22 cellular contexts compared by ENCODE assay signal in genomic region chr6:77172578-77172977, GRCh38.
DNase-seq lines count a peak whose midpoint lies in the region; ATAC-seq, FAIRE-seq and TF ChIP-seq lines count a peak whose summit lies in the region.
"Had no signal": no experiment of that assay in that cellular context is flagged by ENCODE, and none has a peak within 500 bp of the region (broad histone marks: within the 10 kb centered on the region; RNA-seq: fewer than 3 reads in every experiment).

No MANE protein-coding gene starts in this region.

- TF ChIP-seq CTCF in WTC11 (IDR thresholded peaks at IDR 0.05): no peak
- TF ChIP-seq CTCF in kidney (IDR thresholded peaks at IDR 0.05; ENCODE audit: borderline replicate concordance, extremely low read depth, insufficient read depth): no peak

- H3K27ac ChIP-seq in kidney (ENCODE audit: low read depth in 2 of 2, low read length in 2 of 2): no peak overlapping the region

- no peak overlapping the region for H3K9ac ChIP-seq in kidney (ENCODE audit: low read length in 2 of 2)

- H3K9me3 ChIP-seq in kidney (ENCODE audit: control insufficient read depth in 1 of 2, low read length in 2 of 2): no peaks in the 10 kb centered on the region
- H3K9me3 ChIP-seq: BE2C had no signal

- intact Hi-C loops in kidney (cut with DNase I): no loop called here
- intact Hi-C loops in posterior vena cava (cut with DNase I): no loop called here

- no peak overlapping the region for H3K27ac Mint-ChIP-seq in WTC11
- H3K27ac Mint-ChIP-seq in activated CD8-positive, alpha-beta T cell treated with anti-CD3 and anti-CD28 coated beads, Interleukin-2, amount 10 ng/mL, durations not matched to agents 7 days and 5 days: no peak overlapping the region
- H3K27ac Mint-ChIP-seq: CD4-positive, CD25-positive, alpha-beta regulatory T cell; CD8-positive, alpha-beta memory T cell had no signal

- no peaks in the 10 kb centered on the region for H3K36me3 Mint-ChIP-seq in WTC11
- H3K36me3 Mint-ChIP-seq in activated CD8-positive, alpha-beta T cell treated with anti-CD3 and anti-CD28 coated beads, Interleukin-2, amount 10 ng/mL, durations not matched to agents 7 days and 5 days (ENCODE audit: low read depth): peaks cover 2% of the 10 kb centered on the region
- H3K36me3 Mint-ChIP-seq: CD4-positive, CD25-positive, alpha-beta regulatory T cell; CD8-positive, alpha-beta memory T cell had no signal

- ATAC-seq in WTC11: peak; percentile 50
- no peak for ATAC-seq in activated CD8-positive, alpha-beta T cell treated with anti-CD3 and anti-CD28 coated beads, Interleukin-2, amount 10 ng/mL, durations not matched to agents 7 days and 5 days
- no peak for ATAC-seq in HG03378 (IDR thresholded peaks at IDR 0.05; ENCODE audit: unreplicated experiment)
- ATAC-seq: GM12878 had no signal

- H3K4me3 Mint-ChIP-seq in WTC11: no peak overlapping the region
- H3K4me3 Mint-ChIP-seq in activated CD8-positive, alpha-beta T cell treated with anti-CD3 and anti-CD28 coated beads, Interleukin-2, amount 10 ng/mL, durations not matched to agents 7 days and 5 days: no peak overlapping the region
- H3K4me3 Mint-ChIP-seq: CD4-positive, CD25-positive, alpha-beta regulatory T cell; CD8-positive, alpha-beta memory T cell had no signal

- no peak for FAIRE-seq in kidney (lab: Jason Lieb, UNC)
- FAIRE-seq: A204.1, GM12878, GM19239, HTR-8/SVneo had no signal

- DNase-seq in WTC11 (ENCODE audit: low spot score) (no peak), kidney (peak; percentile 33), posterior vena cava (ENCODE audit: low spot score) (peak; percentile 64), NCI-H2196 treated with DMSO at 0.1 percent for 48 hours (lab: John Stamatoyannopoulos, UW; ENCODE audit: unreplicated experiment) (no peak)
- no peak for DNase-seq in activated CD8-positive, alpha-beta T cell treated with anti-CD3 and anti-CD28 coated beads, Interleukin-2, amount 10 ng/mL, durations not matched to agents 7 days and 5 days
- DNase-seq: ACHN; BE2C; C1 segment of cervical spinal cord; CD4-positive, CD25-positive, alpha-beta regulatory T cell; COR-L47; DMS 273 treated with DMSO at 0.1 percent for 48 hours; DMS53; DND-41; EL; HCEC 1CT; IMR-90 had no signal

- H3K9me3 Mint-ChIP-seq in WTC11: peaks cover under 1% of the 10 kb centered on the region; the same call in 1 of the 2 replicates
- H3K9me3 Mint-ChIP-seq in activated CD8-positive, alpha-beta T cell treated with anti-CD3 and anti-CD28 coated beads, Interleukin-2, amount 10 ng/mL, durations not matched to agents 7 days and 5 days (ENCODE audit: insufficient read depth): peaks cover 24% of the 10 kb centered on the region

- H3K4me1 Mint-ChIP-seq in WTC11: 0 out of 2 replicates have a peak, but pooled peaks cover 2% of the 10 kb centered on the region
- H3K4me1 Mint-ChIP-seq in activated CD8-positive, alpha-beta T cell treated with anti-CD3 and anti-CD28 coated beads, Interleukin-2, amount 10 ng/mL, durations not matched to agents 7 days and 5 days (ENCODE audit: low read depth): no peaks in the 10 kb centered on the region
- H3K4me1 Mint-ChIP-seq: CD4-positive, CD25-positive, alpha-beta regulatory T cell; CD8-positive, alpha-beta memory T cell had no signal

- POLR2A ChIA-PET in WTC11 (lab: Charles Lee): no interaction called here
- POLR2A ChIA-PET in activated CD8-positive, alpha-beta T cell treated with anti-CD3 and anti-CD28 coated beads, Interleukin-2, amount 10 ng/mL, durations not matched to agents 7 days and 5 days (lab: Charles Lee): no interaction called here

- no peaks in the 10 kb centered on the region for H3K4me1 ChIP-seq in kidney (ENCODE audit: control insufficient read depth in 1 of 2, insufficient read depth in 1 of 2, low read depth in 1 of 2, low read length in 2 of 2)
- H3K4me1 ChIP-seq: BE2C had no signal

- H3K36me3 ChIP-seq in kidney (ENCODE audit: control insufficient read depth in 1 of 2, insufficient read depth in 2 of 2, low read length in 2 of 2): no peaks in the 10 kb centered on the region
- H3K36me3 ChIP-seq: BE2C had no signal

- CTCF ChIA-PET in WTC11 (lab: Charles Lee): interaction anchor here (0.9 to 2.3 kb wide), 7 partner anchors 8 to 489 kb away, joined by 3 to 13 read pairs (median 5); partner anchors contain the start of gene HTR1B
- CTCF ChIA-PET in activated CD8-positive, alpha-beta T cell treated with anti-CD3 and anti-CD28 coated beads, Interleukin-2, amount 10 ng/mL, durations not matched to agents 7 days and 5 days (lab: Charles Lee): no interaction called here

- no peaks in the 10 kb centered on the region for H3K27me3 Mint-ChIP-seq in WTC11 (ENCODE audit: low read depth)
- H3K27me3 Mint-ChIP-seq in activated CD8-positive, alpha-beta T cell treated with anti-CD3 and anti-CD28 coated beads, Interleukin-2, amount 10 ng/mL, durations not matched to agents 7 days and 5 days (ENCODE audit: low read depth): no peaks in the 10 kb centered on the region
- H3K27me3 Mint-ChIP-seq: CD4-positive, CD25-positive, alpha-beta regulatory T cell; CD8-positive, alpha-beta memory T cell had no signal

- no peak overlapping the region for H3K4me3 ChIP-seq in kidney (ENCODE audit: low read length in 2 of 2)
- H3K4me3 ChIP-seq: GM12878 had no signal

TF ChIP-seq in WTC11, 78 proteins besides CTCF, POLR2A, EP300 and RAD21 (continues in another document):
- TF ChIP-seq E2F5 (CRISPR knock-in tag; IDR thresholded peaks at IDR 0.05): no peak
- TF ChIP-seq RORB (CRISPR knock-in tag; IDR thresholded peaks at IDR 0.05): no peak
- no peak for TF ChIP-seq FOXP1 (CRISPR knock-in tag; IDR thresholded peaks at IDR 0.05; ENCODE audit: borderline replicate concordance)
- no peak for TF ChIP-seq ZNF532 (CRISPR knock-in tag; IDR thresholded peaks at IDR 0.05; ENCODE audit: borderline replicate concordance)
- TF ChIP-seq NFE2L1 (CRISPR knock-in tag; IDR thresholded peaks at IDR 0.05): no peak
- TF ChIP-seq ZNF423 (CRISPR knock-in tag; IDR thresholded peaks at IDR 0.05): no peak
- TF ChIP-seq NR2C2 (CRISPR knock-in tag; IDR thresholded peaks at IDR 0.05): no peak
- TF ChIP-seq CREM (CRISPR knock-in tag; IDR thresholded peaks at IDR 0.05): no peak
- no peak for TF ChIP-seq USF2 (CRISPR knock-in tag; IDR thresholded peaks at IDR 0.05)
- no peak for TF ChIP-seq ZSCAN18 (CRISPR knock-in tag; IDR thresholded peaks at IDR 0.05)

Comparison
In these comparisons a context has a peak if more than half of its experiments do, and no peak if none do; other contexts are left out.
1. DNase-seq: peak in kidney (single experiment) and posterior vena cava (single experiment); none in WTC11 (single experiment), activated CD8-positive, alpha-beta T cell treated with anti-CD3 and anti-CD28 coated beads, Interleukin-2, amount 10 ng/mL, durations not matched to agents 7 days and 5 days (single experiment) and NCI-H2196 treated with DMSO at 0.1 percent for 48 hours (single experiment).